In genomic region chr2:32472605-32473004, GRCh38 we compare ENCODE assay signal across 23 cellular contexts.
A peak's percentile ranks its signal among the peaks of the same experiment; 100 is the strongest.
DNase-seq lines count a peak whose midpoint lies in the region; ATAC-seq, FAIRE-seq and TF ChIP-seq lines count a peak whose summit lies in the region.
"Had no signal": no experiment of that assay in that cellular context is flagged by ENCODE, and none has a peak within 500 bp of the region (broad histone marks: within the 10 kb centered on the region; RNA-seq: fewer than 3 reads in every experiment).

No MANE protein-coding gene starts in this region.

- no peak for TF ChIP-seq CTCF in A549 (IDR thresholded peaks at IDR 0.05)
- no peak for TF ChIP-seq CTCF in OCI-LY7 (conservative IDR thresholded peaks at IDR 0.05; ENCODE audit: low read length)

- TSS peak; percentile 17 for BruUV-seq in OCI-LY7 (replicated peaks; lab: Mats Ljungman, UMichigan)

- H4K20me1 ChIP-seq in OCI-LY7 (ENCODE audit: insufficient read depth, low read length), result no peaks in the 10 kb centered on the region

- H3K27ac ChIP-seq in A549 (no peak overlapping the region), OCI-LY7 (ENCODE audit: low read depth, low read length, poor library complexity, severe bottlenecking) (no peak overlapping the region)
- H3K27ac ChIP-seq: KMS-11, SJSA1 had no signal

- no peak for TF ChIP-seq EP300 in A549 (IDR thresholded peaks at IDR 0.05)

- no peaks in the 10 kb centered on the region for H3K9me3 Mint-ChIP-seq in activated T-cell treated with anti-CD3 and anti-CD28 coated beads, Interleukin-2, amount 50 U/mL, for 24 hours
- H3K9me3 Mint-ChIP-seq in memory B cell, result no peaks in the 10 kb centered on the region

- peaks cover 87% of the 10 kb centered on the region for H3K36me3 Mint-ChIP-seq in activated T-cell treated with anti-CD3 and anti-CD28 coated beads, Interleukin-2, amount 50 U/mL, for 24 hours (ENCODE audit: low read depth)
- peaks cover 23% of the 10 kb centered on the region for H3K36me3 Mint-ChIP-seq in memory B cell

- H3K4me3 ChIP-seq in A549 (no peak overlapping the region), OCI-LY7 (ENCODE audit: low read depth, low read length, poor library complexity, severe bottlenecking) (no peak overlapping the region)
- H3K4me3 ChIP-seq: HAP-1, SJSA1 had no signal

- CTCF ChIA-PET in A549 (lab: Yijun Ruan, JAX), result interaction anchor here (0.6 to 1.7 kb wide), 2 partner anchors 23 to 167 kb away, joined by 3 to 5 read pairs; no protein-coding TSS in a partner anchor
- CTCF ChIA-PET in OCI-LY7 (lab: Charles Lee; ENCODE audit: unreplicated experiment), result no interaction called here

- DNase-seq in activated T-cell treated with anti-CD3 and anti-CD28 coated beads, Interleukin-2, amount 50 U/mL, for 24 hours, result no peak
- no peak for DNase-seq in activated T-cell treated with anti-CD3 and anti-CD28 coated beads, Interleukin-2, amount 50 U/mL, for 1 hour
- DNase-seq in A549 (ENCODE audit: low read depth in 1 of 2, low spot score in 1 of 2), result no peak
- no peak for DNase-seq in OCI-LY7 (ENCODE audit: low spot score)
- DNase-seq in memory B cell (ENCODE audit: low spot score in 2 of 2), result no peak
- DNase-seq in GM19238 (ENCODE audit: insufficient read length, low spot score), result no peak
- DNase-seq in mesenteric fat pad (ENCODE audit: low spot score), result no peak
- DNase-seq: 8988T; GOT3; IMR-90; NCI-H1048; NCI-H1417; NCI-H1694; NCI-H2029 treated with DMSO at 0.1 percent for 48 hours; NCI-H446 treated with DMSO at 0.1 percent for 48 hours; NCI-H526; NCI-H82; NK-92 treated with Interleukin-12 subunit alpha and Interleukin-12 subunit beta, amount 100 ng/mL, for 24 hours; Right ventricle myocardium superior; RPMI8226 had no signal

- 63% methylated on average over 3 of the region's 3 CpGs for WGBS in A549 (ENCODE audit: missing lambda C conversion rate)

- peak overlapping the region; percentile 3 for H3K27ac Mint-ChIP-seq in activated T-cell treated with anti-CD3 and anti-CD28 coated beads, Interleukin-2, amount 50 U/mL, for 24 hours
- peak overlapping the region; percentile 15 for H3K27ac Mint-ChIP-seq in memory B cell

- no peak for TF ChIP-seq RAD21 in A549 (conservative IDR thresholded peaks at IDR 0.05 in 1 of 2, IDR thresholded peaks at IDR 0.05 in 1 of 2)

- POLR2A ChIA-PET in A549 (lab: Yijun Ruan, JAX) (no interaction called here), OCI-LY7 (lab: Charles Lee) (interaction anchor here (0.6 to 1.1 kb wide), 7 partner anchors 11 to 796 kb away, joined by 3 to 10 read pairs (median 3); no protein-coding TSS in a partner anchor)

- no peak overlapping the region for H2AFZ ChIP-seq in OCI-LY7 (ENCODE audit: low read length)

- H3K36me3 ChIP-seq in OCI-LY7 (ENCODE audit: insufficient read depth, low read length), result peaks cover 96% of the 10 kb centered on the region

- TF ChIP-seq POLR2A in A549 (IDR thresholded peaks at IDR 0.05; ENCODE audit: low read length), result no peak

- H3K4me2 ChIP-seq in A549 (no peak overlapping the region), OCI-LY7 (ENCODE audit: low read length) (no peak overlapping the region)
- H3K4me2 ChIP-seq: KMS-11 had no signal

- intact Hi-C loops in OCI-LY7 (cut with micrococcal nuclease; ENCODE audit: unreplicated experiment), result no loop called here

- H3K9me3 ChIP-seq in A549, result no peaks in the 10 kb centered on the region
- no peaks in the 10 kb centered on the region for H3K9me3 ChIP-seq in OCI-LY7 (ENCODE audit: low read length)
- H3K9me3 ChIP-seq: HAP-1, SJSA1 had no signal

- no peak for ATAC-seq in A549
- no peak for ATAC-seq in memory B cell (ENCODE audit: low read depth)

- H3K27me3 Mint-ChIP-seq in activated T-cell treated with anti-CD3 and anti-CD28 coated beads, Interleukin-2, amount 50 U/mL, for 24 hours, result no peaks in the 10 kb centered on the region
- no peaks in the 10 kb centered on the region for H3K27me3 Mint-ChIP-seq in memory B cell

- peaks cover 13% of the 10 kb centered on the region for H3K4me1 Mint-ChIP-seq in activated T-cell treated with anti-CD3 and anti-CD28 coated beads, Interleukin-2, amount 50 U/mL, for 24 hours (ENCODE audit: low read depth)
- no peaks in the 10 kb centered on the region for H3K4me1 Mint-ChIP-seq in memory B cell

- no peak overlapping the region for H3K4me3 Mint-ChIP-seq in activated T-cell treated with anti-CD3 and anti-CD28 coated beads, Interleukin-2, amount 50 U/mL, for 24 hours
- H3K4me3 Mint-ChIP-seq in memory B cell, result no peak overlapping the region

- H3K9me2 ChIP-seq in OCI-LY7 (ENCODE audit: insufficient read depth, low read length), result no peaks in the 10 kb centered on the region

- H3K79me2 ChIP-seq in OCI-LY7 (ENCODE audit: insufficient read depth, low read depth, low read length), result no peaks in the 10 kb centered on the region

- peak; percentile 46 for FAIRE-seq in A549 (lab: Jason Lieb, UNC)

- H3K4me1 ChIP-seq in A549 (no peaks in the 10 kb centered on the region), OCI-LY7 (ENCODE audit: insufficient read depth, low read length, poor library complexity, severe bottlenecking) (no peaks in the 10 kb centered on the region)
- H3K4me1 ChIP-seq: SJSA1 had no signal

TF ChIP-seq in A549, 52 proteins besides CTCF, POLR2A, EP300 and RAD21:
- no peak for TF ChIP-seq NPAS2 (CRISPR knock-in tag; IDR thresholded peaks at IDR 0.05; ENCODE audit: borderline replicate concordance)
- TF ChIP-seq HEYL (CRISPR knock-in tag; IDR thresholded peaks at IDR 0.05), result no peak
- no peak for TF ChIP-seq BHLHE40 (IDR thresholded peaks at IDR 0.05; ENCODE audit: low read depth, low read length)
